In the genomic region with DNA sequence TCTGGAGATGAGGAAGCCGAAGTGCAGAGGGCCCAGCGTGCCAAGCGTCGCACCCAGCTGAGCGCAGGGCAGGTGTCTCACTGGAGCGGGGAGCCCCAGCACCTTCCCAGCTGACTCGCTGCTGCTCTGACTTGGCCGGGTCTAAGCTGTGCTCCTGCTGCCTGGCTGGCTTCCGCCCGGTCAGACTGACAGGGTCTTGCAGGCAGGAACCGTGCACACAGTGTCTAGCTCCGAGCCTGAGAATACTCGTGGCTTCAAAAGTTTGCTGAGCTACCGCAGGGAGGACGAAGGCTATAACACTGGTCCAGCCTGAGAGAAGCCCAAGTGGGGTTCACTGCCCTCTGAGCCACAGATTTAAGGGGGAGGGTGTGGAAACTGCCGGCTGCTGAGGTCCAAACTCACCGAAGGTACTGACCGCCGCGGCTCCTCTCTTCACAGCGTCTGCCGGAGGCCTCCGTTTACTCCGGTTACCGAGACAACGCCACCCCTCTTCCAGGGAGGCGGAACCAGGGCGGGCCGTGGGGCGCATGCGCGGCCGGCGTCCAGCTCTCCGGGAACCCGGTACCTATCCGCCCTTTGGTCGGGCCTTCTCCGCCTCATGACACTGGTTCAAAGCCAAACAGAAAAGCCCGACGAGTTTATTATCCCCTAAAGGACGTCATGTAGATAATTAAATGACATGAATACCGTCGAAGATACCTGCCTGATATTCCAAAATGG, we compare ENCODE assay signal across 8 cellular contexts. TPM values are rescaled to one million over a fixed set of nuclear protein-coding genes. Genes with fewer than 3 reads are reported as not detected.
DNase-seq lines count a peak whose midpoint lies in the region; ATAC-seq and TF ChIP-seq lines count a peak whose summit lies in the region.

A gene with protein sequence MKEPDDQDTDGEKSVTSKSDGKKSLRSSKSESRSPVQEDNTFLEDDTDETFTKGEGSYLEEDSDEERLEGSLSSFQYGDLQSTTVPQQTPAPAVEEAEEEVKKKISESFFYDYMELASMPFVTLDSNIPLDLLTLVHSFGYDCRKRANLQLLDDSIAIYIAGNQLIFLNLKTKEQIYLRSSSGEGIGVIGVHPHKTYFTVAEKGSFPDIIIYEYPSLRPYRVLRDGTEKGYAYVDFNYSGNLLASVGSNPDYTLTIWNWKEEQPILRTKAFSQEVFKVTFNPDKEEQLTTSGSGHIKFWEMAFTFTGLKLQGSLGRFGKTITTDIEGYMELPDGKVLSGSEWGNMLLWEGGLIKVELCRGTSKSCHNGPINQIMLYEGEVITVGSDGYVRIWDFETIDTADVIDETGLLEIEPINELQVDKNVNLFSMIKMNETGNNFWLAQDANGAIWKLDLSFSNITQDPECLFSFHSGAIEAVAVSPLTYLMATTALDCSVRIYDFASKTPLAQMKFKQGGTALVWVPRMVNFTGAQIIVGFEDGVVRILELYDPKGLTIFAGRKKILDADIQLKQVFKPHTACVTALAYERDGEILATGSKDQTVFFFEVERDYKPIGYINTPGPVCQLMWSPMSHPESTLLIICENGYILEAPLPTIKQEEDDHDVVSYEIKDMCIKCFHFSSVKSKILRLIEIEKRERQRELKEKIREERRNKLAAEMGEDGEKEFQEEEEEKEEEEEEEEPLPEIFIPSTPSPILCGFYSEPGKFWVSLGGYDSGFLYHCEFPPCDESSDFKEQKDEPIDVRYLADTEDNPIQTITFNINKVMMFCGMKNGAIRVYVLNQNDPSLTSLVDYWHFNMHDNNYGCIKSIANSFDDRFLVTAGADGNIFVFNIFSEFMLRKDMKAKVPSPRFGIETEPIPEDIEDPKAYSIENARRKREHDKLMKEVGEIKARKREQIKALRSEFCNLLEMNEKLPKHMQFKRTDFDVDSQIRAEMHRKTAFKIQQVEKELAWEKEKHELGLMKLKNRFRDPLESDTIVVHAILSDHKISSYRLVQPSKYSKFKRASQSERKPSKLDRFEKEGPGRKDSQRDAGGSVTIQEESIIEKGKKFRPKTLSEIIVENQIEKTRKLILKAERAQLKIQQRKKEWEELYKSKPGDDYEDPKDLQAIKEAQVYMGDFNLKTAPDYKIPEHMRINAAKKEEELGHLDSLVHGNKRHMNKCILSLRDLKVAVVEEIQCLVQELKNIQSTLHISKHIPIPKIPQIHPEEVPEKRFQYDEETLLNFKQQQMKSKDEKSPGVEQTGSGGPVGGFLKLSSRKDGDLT (N-terminal part only) (minus strand): TSS at position 443 of the 720 bp plus-strand sequence. CDS start 7,829 bp downstream, outside the sequence.

- H3K4me1 Mint-ChIP-seq in activated T-helper 2 cell treated with anti-CD3 and anti-CD28 coated beads, Interferon-gamma antibody, Interleukin-2, Interleukin-4, amounts not matched to agents 10 μg/mL and 5 μg/mL and 100 μg/mL, durations not matched to agents 14 hours and 24 hours and 36 hours (ENCODE audit: low read depth): peaks cover 3% of the 10 kb centered on the region
- peaks cover 0 to 2% (median 0%) of the 10 kb centered on the region in 4 donors for H3K4me1 Mint-ChIP-seq in naive thymus-derived CD8-positive, alpha-beta T cell

- intact Hi-C loops in activated T-helper 2 cell treated with anti-CD3 and anti-CD28 coated beads, Interferon-gamma antibody, Interleukin-2, Interleukin-4, amounts not matched to agents 10 μg/mL and 5 μg/mL and 100 μg/mL, durations not matched to agents 14 hours and 24 hours and 36 hours (cut with micrococcal nuclease): no loop called here

- H3K9me3 Mint-ChIP-seq in activated T-helper 2 cell treated with anti-CD3 and anti-CD28 coated beads, Interferon-gamma antibody, Interleukin-2, Interleukin-4, amounts not matched to agents 10 μg/mL and 5 μg/mL and 100 μg/mL, durations not matched to agents 14 hours and 24 hours and 36 hours: no peaks in the 10 kb centered on the region
- no peaks in the 10 kb centered on the region for H3K9me3 Mint-ChIP-seq in naive thymus-derived CD8-positive, alpha-beta T cell

- H3K27me3 Mint-ChIP-seq in activated T-helper 2 cell treated with anti-CD3 and anti-CD28 coated beads, Interferon-gamma antibody, Interleukin-2, Interleukin-4, amounts not matched to agents 10 μg/mL and 5 μg/mL and 100 μg/mL, durations not matched to agents 14 hours and 24 hours and 36 hours (ENCODE audit: low read depth): no peaks in the 10 kb centered on the region
- H3K27me3 Mint-ChIP-seq in naive thymus-derived CD8-positive, alpha-beta T cell: no peaks in the 10 kb centered on the region

- ATAC-seq in HG03442 (IDR thresholded peaks at IDR 0.05; ENCODE audit: unreplicated experiment) (peak; percentile 44), GM19452 (IDR thresholded peaks at IDR 0.05; ENCODE audit: unreplicated experiment) (no peak)
- peak; percentile 76 to 94 for ATAC-seq in naive thymus-derived CD8-positive, alpha-beta T cell

- no peak within 1 kb of the TSS for H3K27ac Mint-ChIP-seq in activated T-helper 2 cell treated with anti-CD3 and anti-CD28 coated beads, Interferon-gamma antibody, Interleukin-2, Interleukin-4, amounts not matched to agents 10 μg/mL and 5 μg/mL and 100 μg/mL, durations not matched to agents 14 hours and 24 hours and 36 hours
- peak within 1 kb of the TSS in 7 of 10 donors; percentile 11 to 66 (median 49) for H3K27ac Mint-ChIP-seq in naive thymus-derived CD8-positive, alpha-beta T cell

- POLR2A ChIA-PET in naive thymus-derived CD8-positive, alpha-beta T cell (lab: Charles Lee): no interaction called here

- DNase-seq in activated T-helper 2 cell treated with anti-CD3 and anti-CD28 coated beads, Interferon-gamma antibody, Interleukin-2, Interleukin-4, amounts not matched to agents 10 μg/mL and 5 μg/mL and 100 μg/mL, durations not matched to agents 14 hours and 24 hours and 36 hours (ENCODE audit: low spot score): peak; percentile 44
- peak; percentile 25 for DNase-seq in fibroblast of the aortic adventitia (ENCODE audit: low read depth)
- peak; percentile 13 to 86 (median 48) for DNase-seq in naive thymus-derived CD8-positive, alpha-beta T cell
- DNase-seq in stimulated activated CD8-positive, alpha-beta memory T cell treated with anti-CD3 and anti-CD28 coated beads, Interleukin-7, amount 100 ng/mL, for 24 hours (ENCODE audit: low read depth): peak; percentile 12
- DNase-seq in OCI-M2 (lab: John Stamatoyannopoulos, UW; ENCODE audit: unreplicated experiment): no peak
- DNase-seq in NCI-H1417 (lab: John Stamatoyannopoulos, UW): no peak

- peak within 1 kb of the TSS; percentile 23 for H3K4me3 Mint-ChIP-seq in activated T-helper 2 cell treated with anti-CD3 and anti-CD28 coated beads, Interferon-gamma antibody, Interleukin-2, Interleukin-4, amounts not matched to agents 10 μg/mL and 5 μg/mL and 100 μg/mL, durations not matched to agents 14 hours and 24 hours and 36 hours (ENCODE audit: low read depth)
- H3K4me3 Mint-ChIP-seq in naive thymus-derived CD8-positive, alpha-beta T cell: peak within 1 kb of the TSS in 9 of 10 donors; percentile 24 to 67 (median 49)

- TF ChIP-seq CTCF in fibroblast of the aortic adventitia (IDR thresholded peaks at IDR 0.05; ENCODE audit: insufficient read depth, low read length): no peak

- H3K4me3 ChIP-seq in fibroblast of the aortic adventitia (ENCODE audit: low read depth, low read length): peak within 1 kb of the TSS; percentile 36

- H3K36me3 Mint-ChIP-seq in activated T-helper 2 cell treated with anti-CD3 and anti-CD28 coated beads, Interferon-gamma antibody, Interleukin-2, Interleukin-4, amounts not matched to agents 10 μg/mL and 5 μg/mL and 100 μg/mL, durations not matched to agents 14 hours and 24 hours and 36 hours (ENCODE audit: low read depth): peaks cover 8% of the 10 kb centered on the region
- H3K36me3 Mint-ChIP-seq in naive thymus-derived CD8-positive, alpha-beta T cell: peaks cover 7 to 34% (median 18%) of the 10 kb centered on the region in 3 donors

RNA-seq across cellular contexts. Expression of the gene that starts here (rescaled TPM):
- total RNA-seq in activated T-helper 2 cell treated with anti-CD3 and anti-CD28 coated beads, Interferon-gamma antibody, Interleukin-2, Interleukin-4, amounts not matched to agents 10 μg/mL and 5 μg/mL and 100 μg/mL, durations not matched to agents 14 hours and 24 hours and 36 hours: 2.0 and 3.1 TPM in 2 replicates
- 5.1 and 11.0 TPM in 2 replicates for total RNA-seq in fibroblast of the aortic adventitia (ENCODE audit: low replicate concordance)
- total RNA-seq in naive thymus-derived CD8-positive, alpha-beta T cell: 10 to 100 TPM; 22.6 to 28.6 TPM
- polyA plus RNA-seq in naive thymus-derived CD8-positive, alpha-beta T cell: under 1 TPM; 0.22 to 0.37 (median 0.22) TPM

Comparison
In these comparisons a context has a peak if more than half of its experiments do, and no peak if none do; other contexts are left out.
1. DNase-seq: peak in activated T-helper 2 cell treated with anti-CD3 and anti-CD28 coated beads, Interferon-gamma antibody, Interleukin-2, Interleukin-4, amounts not matched to agents 10 μg/mL and 5 μg/mL and 100 μg/mL, durations not matched to agents 14 hours and 24 hours and 36 hours (single experiment), fibroblast of the aortic adventitia (single experiment), naive thymus-derived CD8-positive, alpha-beta T cell (10 of 10) and stimulated activated CD8-positive, alpha-beta memory T cell treated with anti-CD3 and anti-CD28 coated beads, Interleukin-7, amount 100 ng/mL, for 24 hours (single experiment); none in OCI-M2 (single experiment) and NCI-H1417 (0 of 3).